Comparison of ENCODE assay signal across 1 cellular context in genomic region chr2:54274781-54275242, GRCh38.
TF ChIP-seq lines count a peak whose summit lies in the region.

No MANE protein-coding gene starts in this region.

TF ChIP-seq in GM12878, 131 proteins besides CTCF, POLR2A, EP300 and RAD21 (continued from another document):
- TF ChIP-seq PRDM15 (CRISPR knock-in tag; IDR thresholded peaks at IDR 0.05) (no peak), ATF2 (IDR thresholded peaks at IDR 0.05; ENCODE audit: low read length) (0 out of 2 replicates have a peak, but pooled peaks have one; percentile 19), USF2 (IDR thresholded peaks at IDR 0.05; ENCODE audit: borderline replicate concordance, low read depth, low read length) (no peak)
TF ChIP-seq in GM12878: peak in this region for 2.
